24 cellular contexts compared by ENCODE assay signal in the genomic region with DNA sequence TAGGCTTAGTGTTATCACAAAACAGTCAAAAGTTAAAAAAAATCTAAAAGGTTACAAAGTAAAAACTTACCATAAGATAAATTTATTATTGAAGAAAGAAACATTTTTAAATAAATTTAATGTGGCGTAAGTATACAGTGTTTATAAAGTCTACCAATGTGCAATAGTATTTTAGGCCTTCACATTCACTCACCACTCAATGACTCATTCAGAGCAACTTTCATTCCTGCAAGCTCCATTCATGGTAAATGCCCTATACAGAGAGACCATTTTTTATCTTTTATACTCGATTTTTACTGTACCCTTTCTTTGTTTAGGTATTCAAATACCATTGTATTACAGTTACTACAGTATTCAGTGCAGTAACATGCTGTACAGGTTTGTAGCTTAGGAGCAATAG.
A peak's percentile ranks its signal among the peaks of the same experiment; 100 is the strongest.
DNase-seq lines count a peak whose midpoint lies in the region; ATAC-seq, FAIRE-seq and TF ChIP-seq lines count a peak whose summit lies in the region.
"Had no signal": no experiment of that assay in that cellular context is flagged by ENCODE, and none has a peak within 500 bp of the region (broad histone marks: within the 10 kb centered on the region; RNA-seq: fewer than 3 reads in every experiment).

No MANE protein-coding gene starts in this region.

- no peak overlapping the region for H2AFZ ChIP-seq in IMR-90 (replicated peaks; ENCODE audit: low read length, poor library complexity)

- no peaks in the 10 kb centered on the region for H3K27me3 ChIP-seq in IMR-90 (ENCODE audit: control insufficient read depth, insufficient read depth, low read length)
- H3K27me3 ChIP-seq in bronchial epithelial cell (ENCODE audit: control insufficient read depth, insufficient read depth, low read length) = no peaks in the 10 kb centered on the region
- no peaks in the 10 kb centered on the region for H3K27me3 ChIP-seq in suprapubic skin
- H3K27me3 ChIP-seq: BE2C had no signal

- H3K36me3 ChIP-seq in IMR-90 (ENCODE audit: control insufficient read depth, insufficient read depth, low read length) (no peaks in the 10 kb centered on the region), bronchial epithelial cell (ENCODE audit: control insufficient read depth, insufficient read depth, low read length) (no peaks in the 10 kb centered on the region), suprapubic skin (no peaks in the 10 kb centered on the region)
- H3K36me3 ChIP-seq: BE2C had no signal

- H3K4me3 ChIP-seq in IMR-90 (ENCODE audit: insufficient read depth, low read depth, low read length) (no peak overlapping the region), bronchial epithelial cell (ENCODE audit: low read depth, low read length) (no peak overlapping the region), suprapubic skin (no peak overlapping the region)
- H3K4me3 ChIP-seq: GM12878 had no signal

- in situ Hi-C loops in IMR-90 (cut with MboI; ENCODE audit: low sequenced_read_pairs) = no loop called here

- no peak for FAIRE-seq in bronchial epithelial cell (lab: Jason Lieb, UNC)
- FAIRE-seq: A204.1, D721Med, GM12878 had no signal

- intact Hi-C loops in IMR-90 (cut with micrococcal nuclease) (loop anchor here (10.0 kb wide), 1 partner anchor 376 kb away; no protein-coding TSS in a partner anchor), head of caudate nucleus (cut with DNase I) (no loop called here)

- no peak overlapping the region for H2AK9ac ChIP-seq in IMR-90 (replicated peaks; ENCODE audit: low read depth, low read length, poor library complexity)

- CTCF ChIA-PET in IMR-90 (lab: Yijun Ruan, JAX) = interaction anchor here (0.6 to 1.1 kb wide), 2 partner anchors 17 to 27 kb away, joined by 3 to 5 read pairs; no protein-coding TSS in a partner anchor

- no peaks in the 10 kb centered on the region for H4K20me1 ChIP-seq in IMR-90 (ENCODE audit: insufficient read depth, low read length)

- no peak for TF ChIP-seq EP300 in suprapubic skin (IDR thresholded peaks at IDR 0.05)

- peak; percentile 95 for ATAC-seq in IMR-90 (ENCODE audit: low read depth)
- ATAC-seq in GM19397 (IDR thresholded peaks at IDR 0.05; ENCODE audit: unreplicated experiment) = no peak
- ATAC-seq: GM12878 had no signal

- H2BK20ac ChIP-seq in IMR-90 (ENCODE audit: low read depth, low read length) = no peak overlapping the region

- no peak overlapping the region for H2BK120ac ChIP-seq in IMR-90 (ENCODE audit: low read depth, low read length)

- TF ChIP-seq CTCF in IMR-90 (conservative IDR thresholded peaks at IDR 0.05; ENCODE audit: low read depth, low read length) (no peak), bronchial epithelial cell (IDR thresholded peaks at IDR 0.05; ENCODE audit: insufficient read depth, low read length, severe bottlenecking) (no peak), suprapubic skin (IDR thresholded peaks at IDR 0.05) (no peak)

- H3K9me3 ChIP-seq in IMR-90 (ENCODE audit: control insufficient read depth, insufficient read depth, low read length) = no peaks in the 10 kb centered on the region
- H3K9me3 ChIP-seq in suprapubic skin = no peaks in the 10 kb centered on the region
- H3K9me3 ChIP-seq: BE2C had no signal

- no peak overlapping the region for H3K9ac ChIP-seq in IMR-90 (ENCODE audit: low read depth, low read length)

- no TSS peak for BruUV-seq in IMR-90 (replicated peaks; lab: Mats Ljungman, UMichigan)

- H3K9me1 ChIP-seq in IMR-90 (ENCODE audit: insufficient read depth, low read length) = no peaks in the 10 kb centered on the region

- H3K56ac ChIP-seq in IMR-90 (ENCODE audit: extremely low read depth, insufficient read depth, low read length) = no peak overlapping the region

- H4K5ac ChIP-seq in IMR-90 (ENCODE audit: low read depth, low read length) = no peak overlapping the region

- no CpG with 5 or more reads among the region's 2 CpGs for WGBS in IMR-90 (ENCODE audit: extremely low coverage in 2 of 2, insufficient read length in 1 of 2), 2 experiments
- WGBS in suprapubic skin = 77% methylated on average over 2 of the region's 2 CpGs

- DNase-seq in EH (ENCODE audit: low read depth) (peak; percentile 48), IMR-90 (peak; percentile 77), bronchial epithelial cell (ENCODE audit: low read depth) (peak; percentile 40), iris pigment epithelial cell (ENCODE audit: low read depth) (peak; percentile 45), suprapubic skin (ENCODE audit: low spot score in 2 of 2) (no peak), head of caudate nucleus (no peak), NCI-H146 treated with DMSO at 0.1 percent for 48 hours (lab: John Stamatoyannopoulos, UW; ENCODE audit: unreplicated experiment) (no peak)
- DNase-seq: BE2C, DMS53, H9, Karpas-422, MV-4-11, NCI-H1105 treated with DMSO at 0.1 percent for 48 hours, NCI-H1694 treated with DMSO at 0.1 percent for 48 hours, NCI-H2081 treated with DMSO at 0.1 percent for 48 hours, NCI-H2171 treated with DMSO at 0.1 percent for 48 hours, NCI-H446, NCI-H526, OCI-M1, Right ventricle myocardium superior had no signal

- H3K14ac ChIP-seq in IMR-90 (replicated peaks; ENCODE audit: low read depth, low read length) = no peak overlapping the region

- TF ChIP-seq POLR2A in IMR-90 (IDR thresholded peaks at IDR 0.05; ENCODE audit: low read depth, low read length) (no peak), suprapubic skin (IDR thresholded peaks at IDR 0.05) (no peak)

- H4K91ac ChIP-seq in IMR-90 (ENCODE audit: insufficient read depth, low read depth, low read length) = no peak overlapping the region

- no peak overlapping the region for H3K18ac ChIP-seq in IMR-90 (ENCODE audit: low read depth, low read length)

- H3K4me2 ChIP-seq in IMR-90 (ENCODE audit: low read depth, low read length) = peak overlapping the region; percentile 33; the same call in 1 of the 2 replicates

- POLR2A ChIA-PET in IMR-90 (lab: Charles Lee; ENCODE audit: unreplicated experiment) = no interaction called here

- H3K4me1 ChIP-seq in IMR-90 (ENCODE audit: control insufficient read depth, insufficient read depth, low read length) (no peaks in the 10 kb centered on the region), suprapubic skin (no peaks in the 10 kb centered on the region)
- H3K4me1 ChIP-seq: BE2C had no signal

- H2BK5ac ChIP-seq in IMR-90 (ENCODE audit: low read depth, low read length, poor library complexity, severe bottlenecking) = no peak overlapping the region

- H2BK15ac ChIP-seq in IMR-90 (ENCODE audit: low read depth, low read length) = 0 out of 3 replicates have a peak overlapping the region, but pooled peaks have one; percentile 86

- no peak overlapping the region for H3K4ac ChIP-seq in IMR-90 (ENCODE audit: low read depth, low read length)

- TF ChIP-seq RAD21 in IMR-90 (IDR thresholded peaks at IDR 0.05; ENCODE audit: low read length) = no peak

- H3K23ac ChIP-seq in IMR-90 (ENCODE audit: low read depth, low read length) = no peak overlapping the region

- dilution Hi-C loops in IMR-90 (cut with HindIII; ENCODE audit: low sequenced_read_pairs, unreplicated experiment) = no loop called here

- H3K79me1 ChIP-seq in IMR-90 (ENCODE audit: low read depth in 1 of 2, low read length in 2 of 2) = no peaks in the 10 kb centered on the region

- H4K8ac ChIP-seq in IMR-90 (ENCODE audit: low read depth in 2 of 2, low read length in 2 of 2) = no peak overlapping the region

- no peak overlapping the region for H2AK5ac ChIP-seq in IMR-90 (ENCODE audit: low read depth, low read length)

- H3K27ac ChIP-seq in IMR-90 (ENCODE audit: insufficient read depth, low read length) (no peak overlapping the region), suprapubic skin (no peak overlapping the region)

TF ChIP-seq in IMR-90, 13 proteins besides CTCF, POLR2A, EP300 and RAD21:
- peak; percentile 55 for TF ChIP-seq CEBPB (IDR thresholded peaks at IDR 0.05; ENCODE audit: low read depth, low read length)
- TF ChIP-seq, protein P1, sequence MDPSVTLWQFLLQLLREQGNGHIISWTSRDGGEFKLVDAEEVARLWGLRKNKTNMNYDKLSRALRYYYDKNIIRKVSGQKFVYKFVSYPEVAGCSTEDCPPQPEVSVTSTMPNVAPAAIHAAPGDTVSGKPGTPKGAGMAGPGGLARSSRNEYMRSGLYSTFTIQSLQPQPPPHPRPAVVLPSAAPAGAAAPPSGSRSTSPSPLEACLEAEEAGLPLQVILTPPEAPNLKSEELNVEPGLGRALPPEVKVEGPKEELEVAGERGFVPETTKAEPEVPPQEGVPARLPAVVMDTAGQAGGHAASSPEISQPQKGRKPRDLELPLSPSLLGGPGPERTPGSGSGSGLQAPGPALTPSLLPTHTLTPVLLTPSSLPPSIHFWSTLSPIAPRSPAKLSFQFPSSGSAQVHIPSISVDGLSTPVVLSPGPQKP (IDR thresholded peaks at IDR 0.05; ENCODE audit: borderline replicate concordance, low read depth, low read length) = no peak
- TF ChIP-seq CHD1 (IDR thresholded peaks at IDR 0.05; ENCODE audit: low read depth, low read length) = no peak
- no peak for TF ChIP-seq RFX5 (IDR thresholded peaks at IDR 0.05; ENCODE audit: low read depth, low read length)
- no peak for TF ChIP-seq BHLHE40 (IDR thresholded peaks at IDR 0.05; ENCODE audit: low read depth, low read length)
- no peak for TF ChIP-seq MAFK (IDR thresholded peaks at IDR 0.05; ENCODE audit: low read depth, low read length)
- TF ChIP-seq RCOR1 (IDR thresholded peaks at IDR 0.05; ENCODE audit: insufficient replicate concordance, low read length) = no peak
- no peak for TF ChIP-seq NFE2L2 (IDR thresholded peaks at IDR 0.05; ENCODE audit: low read depth, low read length)
- TF ChIP-seq MXI1 (IDR thresholded peaks at IDR 0.05; ENCODE audit: borderline replicate concordance, low read depth, low read length) = no peak
- no peak for TF ChIP-seq SMC3 (IDR thresholded peaks at IDR 0.05; ENCODE audit: low read depth, low read length)
- TF ChIP-seq MAZ (IDR thresholded peaks at IDR 0.05; ENCODE audit: borderline replicate concordance, low read depth, low read length) = no peak
- TF ChIP-seq, protein P2, sequence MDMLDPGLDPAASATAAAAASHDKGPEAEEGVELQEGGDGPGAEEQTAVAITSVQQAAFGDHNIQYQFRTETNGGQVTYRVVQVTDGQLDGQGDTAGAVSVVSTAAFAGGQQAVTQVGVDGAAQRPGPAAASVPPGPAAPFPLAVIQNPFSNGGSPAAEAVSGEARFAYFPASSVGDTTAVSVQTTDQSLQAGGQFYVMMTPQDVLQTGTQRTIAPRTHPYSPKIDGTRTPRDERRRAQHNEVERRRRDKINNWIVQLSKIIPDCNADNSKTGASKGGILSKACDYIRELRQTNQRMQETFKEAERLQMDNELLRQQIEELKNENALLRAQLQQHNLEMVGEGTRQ (IDR thresholded peaks at IDR 0.05; ENCODE audit: low read depth, low read length) = no peak
- peak; percentile 50; the same call in 1 of the 2 replicates for TF ChIP-seq FOS (IDR thresholded peaks at IDR 0.05; ENCODE audit: low read depth, low read length)

Comparison
In these comparisons a context has a peak if more than half of its experiments do, and no peak if none do; other contexts are left out.
1. DNase-seq: peak in EH (single experiment), IMR-90 (single experiment), bronchial epithelial cell (single experiment) and iris pigment epithelial cell (single experiment); none in suprapubic skin (0 of 2), head of caudate nucleus (0 of 42) and NCI-H146 treated with DMSO at 0.1 percent for 48 hours (single experiment).